ENCODE assay signal across 13 cellular contexts in genomic region chr6:158321960-158322359, GRCh38. TPM values are rescaled to one million over a fixed set of nuclear protein-coding genes. Genes with fewer than 3 reads are reported as not detected.
DNase-seq lines count a peak whose midpoint lies in the region; TF ChIP-seq lines count a peak whose summit lies in the region.
"Had no signal": no experiment of that assay in that cellular context is flagged by ENCODE, and none has a peak within 500 bp of the region (broad histone marks: within the 10 kb centered on the region; RNA-seq: fewer than 3 reads in every experiment).

No MANE protein-coding gene starts in this region.

- H3K4me1 ChIP-seq in PC-9 (replicated peaks; ENCODE audit: insufficient read depth) (peaks cover 23% of the 10 kb centered on the region), SJCRH30 (no peaks in the 10 kb centered on the region)
- H3K4me1 ChIP-seq: upper lobe of right lung had no signal

- 0 out of 2 replicates have a peak overlapping the region, but pooled peaks have one; percentile 9 for H3K4me2 ChIP-seq in PC-9

- H3K9me3 ChIP-seq in PC-9 (ENCODE audit: insufficient read depth, low read depth) (no peaks in the 10 kb centered on the region), SJCRH30 (replicated peaks) (no peaks in the 10 kb centered on the region)
- H3K9me3 ChIP-seq: ovary, upper lobe of right lung had no signal

- no peak overlapping the region for H3K27ac Mint-ChIP-seq in glutamatergic neuron (ENCODE audit: unreplicated experiment)

- H3K27ac ChIP-seq in PC-9 (peak overlapping the region; percentile 49), SJCRH30 (no peak overlapping the region)
- H3K27ac ChIP-seq: ovary, upper lobe of right lung had no signal

- DNase-seq in ELR (ENCODE audit: low read depth) (peak; percentile 55), PC-9 (no peak), dermis microvascular lymphatic vessel endothelial cell (ENCODE audit: low read depth in 2 of 2) (peak; percentile 87 to 88), myocyte (ENCODE audit: low read depth) (peak; percentile 61), HuH-7.5 (ENCODE audit: low spot score) (no peak), SJCRH30 (no peak), glutamatergic neuron (no peak)
- DNase-seq in stimulated activated CD4-positive, alpha-beta T cell treated with anti-CD3 and anti-CD28 coated beads, Interleukin-12 subunit alpha, Interleukin-12 subunit beta, amount 100 ng/mL, for 4 hours, result no peak
- DNase-seq: H9, NCI-H1048, NCI-H82, ovary, upper lobe of right lung had no signal

- peaks cover 6% of the 10 kb centered on the region; the same call in 1 of the 2 replicates for H3K36me3 ChIP-seq in PC-9 (ENCODE audit: low read depth)
- peaks cover 13% of the 10 kb centered on the region for H3K36me3 ChIP-seq in SJCRH30
- H3K36me3 ChIP-seq: ovary, upper lobe of right lung had no signal

- H3F3A ChIP-seq in PC-9 (ENCODE audit: insufficient read depth, low read depth), result peaks cover 12% of the 10 kb centered on the region; the same call in 1 of the 2 replicates

- no peaks in the 10 kb centered on the region; the same call in 1 of the 2 replicates for H4K20me1 ChIP-seq in PC-9 (ENCODE audit: insufficient read depth)

- H3K4me3 ChIP-seq in PC-9, result no peak overlapping the region
- no peak overlapping the region for H3K4me3 ChIP-seq in SJCRH30
- H3K4me3 ChIP-seq: ovary, upper lobe of right lung had no signal

- H3K9me3 Mint-ChIP-seq in glutamatergic neuron (ENCODE audit: unreplicated experiment), result no peaks in the 10 kb centered on the region

- intact Hi-C loops in PC-9 (cut with micrococcal nuclease; ENCODE audit: unreplicated experiment), result no loop called here

- no peaks in the 10 kb centered on the region for H3K27me3 Mint-ChIP-seq in glutamatergic neuron (ENCODE audit: unreplicated experiment)

- BruUV-seq in PC-9 (replicated peaks; lab: Mats Ljungman, UMichigan), result no TSS peak

- H3K9me2 ChIP-seq in PC-9 (ENCODE audit: insufficient read depth), result no peaks in the 10 kb centered on the region

- H3K36me3 Mint-ChIP-seq in glutamatergic neuron (ENCODE audit: unreplicated experiment), result peaks cover 9% of the 10 kb centered on the region

- peaks cover 68% of the 10 kb centered on the region for H3K79me2 ChIP-seq in PC-9 (ENCODE audit: low read depth)

- H3K4me1 Mint-ChIP-seq in glutamatergic neuron (ENCODE audit: low read depth, unreplicated experiment), result peaks cover 28% of the 10 kb centered on the region

- CTCF ChIA-PET in PC-9 (lab: Charles Lee), result no interaction called here

- POLR2A ChIA-PET in PC-9 (lab: Charles Lee; ENCODE audit: unreplicated experiment), result no interaction called here

- no peak for TF ChIP-seq CTCF in PC-9 (conservative IDR thresholded peaks at IDR 0.05)
- TF ChIP-seq CTCF in glutamatergic neuron (IDR thresholded peaks at IDR 0.05; ENCODE audit: partially characterized antibody, unreplicated experiment), result no peak

- H3K4me3 Mint-ChIP-seq in glutamatergic neuron (ENCODE audit: unreplicated experiment), result no peak overlapping the region
- H3K4me3 Mint-ChIP-seq: H9 had no signal

- no peak overlapping the region for H2AFZ ChIP-seq in PC-9

- H3K27me3 ChIP-seq in PC-9 (ENCODE audit: insufficient read depth, low read depth), result no peaks in the 10 kb centered on the region
- no peaks in the 10 kb centered on the region for H3K27me3 ChIP-seq in SJCRH30
- H3K27me3 ChIP-seq: ovary, upper lobe of right lung had no signal

RNA-seq across cellular contexts. Expression of gene TULP4, which starts 9.7 kb away (rescaled TPM):
- total RNA-seq in PC-9 (2021), result 34.0 and 42.2 TPM in 2 replicates
- total RNA-seq in dermis microvascular lymphatic vessel endothelial cell, result 55.1 and 67.3 TPM in 2 replicates
- 242 and 281 TPM in 2 replicates for total RNA-seq in myocyte
- polyA plus RNA-seq in myocyte (2012), result 26.6 TPM
- total RNA-seq in SJCRH30 (2014; rRNA removed; shearing (Covaris generic)), result 207 and 210 TPM in 2 replicates
- 406 TPM for total RNA-seq in glutamatergic neuron (ENCODE audit: unreplicated experiment)

Comparison
In these comparisons a context has a peak if more than half of its experiments do, and no peak if none do; other contexts are left out.
1. DNase-seq: peak in ELR (single experiment), dermis microvascular lymphatic vessel endothelial cell (2 of 2) and myocyte (single experiment); none in PC-9 (0 of 2), HuH-7.5 (single experiment), SJCRH30 (0 of 2), glutamatergic neuron (single experiment) and stimulated activated CD4-positive, alpha-beta T cell treated with anti-CD3 and anti-CD28 coated beads, Interleukin-12 subunit alpha, Interleukin-12 subunit beta, amount 100 ng/mL, for 4 hours (single experiment).